Comparison of ENCODE assay signal across 19 cellular contexts in genomic region chr20:3919352-3919751, GRCh38. TPM values are rescaled to one million over a fixed set of nuclear protein-coding genes. Genes with fewer than 3 reads are reported as not detected.
DNase-seq lines count a peak whose midpoint lies in the region; ATAC-seq, FAIRE-seq and TF ChIP-seq lines count a peak whose summit lies in the region.
"Had no signal": no experiment of that assay in that cellular context is flagged by ENCODE, and none has a peak within 500 bp of the region (broad histone marks: within the 10 kb centered on the region; RNA-seq: fewer than 3 reads in every experiment).

No MANE protein-coding gene starts in this region.

- H3K4me3 ChIP-seq in A549 (no peak overlapping the region), adipocyte (ENCODE audit: low read length) (no peak overlapping the region), gastroesophageal sphincter (no peak overlapping the region), right cardiac atrium (ENCODE audit: low read length) (no peak overlapping the region)
- H3K4me3 ChIP-seq: pancreas, sigmoid colon had no signal

- H3K36me3 ChIP-seq in adipocyte (ENCODE audit: control insufficient read depth, insufficient read depth, low read length, severe bottlenecking) (peaks cover 59% of the 10 kb centered on the region), gastroesophageal sphincter (peaks cover 0 to 79% of the 10 kb centered on the region in 2 donors)

- POLR2A ChIA-PET in A549 (lab: Yijun Ruan, JAX): no interaction called here

- FAIRE-seq in A549 (lab: Jason Lieb, UNC): peak; percentile 18
- FAIRE-seq: GM12891, pancreas had no signal

- intact Hi-C loops in right cardiac atrium (cut with DNase I): no loop called here

- H3K27me3 ChIP-seq in adipocyte (replicated peaks; ENCODE audit: control insufficient read depth, insufficient read depth, low read length) (no peaks in the 10 kb centered on the region), gastroesophageal sphincter (no peaks in the 10 kb centered on the region), right cardiac atrium (ENCODE audit: control insufficient read depth, insufficient read depth) (no peaks in the 10 kb centered on the region)
- H3K27me3 ChIP-seq: pancreas, sigmoid colon had no signal

- TF ChIP-seq RAD21 in A549 (conservative IDR thresholded peaks at IDR 0.05 in 1 of 2, IDR thresholded peaks at IDR 0.05 in 1 of 2): no peak

- peaks cover 18% of the 10 kb centered on the region for H3K4me1 ChIP-seq in A549
- H3K4me1 ChIP-seq in adipocyte (ENCODE audit: control insufficient read depth, insufficient read depth, low read length): peaks cover 36% of the 10 kb centered on the region
- peaks cover 0 to 31% (median 0%) of the 10 kb centered on the region in 3 donors for H3K4me1 ChIP-seq in gastroesophageal sphincter
- peaks cover 10% of the 10 kb centered on the region for H3K4me1 ChIP-seq in right cardiac atrium (ENCODE audit: control insufficient read depth, insufficient read depth, low read length)

- TF ChIP-seq POLR2A in A549 (IDR thresholded peaks at IDR 0.05; ENCODE audit: low read length): no peak
- TF ChIP-seq POLR2A in gastroesophageal sphincter (IDR thresholded peaks at IDR 0.05): no peak

- no peaks in the 10 kb centered on the region for H3K9me3 ChIP-seq in A549
- no peaks in the 10 kb centered on the region for H3K9me3 ChIP-seq in adipocyte (ENCODE audit: control insufficient read depth, low read length)
- H3K9me3 ChIP-seq in gastroesophageal sphincter: no peaks in the 10 kb centered on the region
- H3K9me3 ChIP-seq in right cardiac atrium (ENCODE audit: control insufficient read depth, low read length): no peaks in the 10 kb centered on the region
- H3K9me3 ChIP-seq: pancreas, sigmoid colon had no signal

- WGBS in A549 (ENCODE audit: missing lambda C conversion rate): 93% methylated on average over 1 of the region's 1 CpG
- WGBS in gastroesophageal sphincter (ENCODE audit: low coverage in 1 of 2), 2 donors: 62 to 67% methylated on average over 1 of the region's 1 CpG
- WGBS in right cardiac atrium: 85% methylated on average over 1 of the region's 1 CpG

- H3K4me2 ChIP-seq in A549: no peak overlapping the region

- H3K27ac ChIP-seq in A549 (no peak overlapping the region), gastroesophageal sphincter (no peak overlapping the region), right cardiac atrium (ENCODE audit: low read length) (no peak overlapping the region)
- H3K27ac ChIP-seq: pancreas, sigmoid colon had no signal

- ATAC-seq in A549: no peak
- peak; percentile 58 for ATAC-seq in gastroesophageal sphincter
- no peak for ATAC-seq in right cardiac atrium
- no peak for ATAC-seq in HG02759 (IDR thresholded peaks at IDR 0.05; ENCODE audit: unreplicated experiment)
- ATAC-seq: left ventricle myocardium superior, pancreas had no signal

- no peak for TF ChIP-seq EP300 in A549 (IDR thresholded peaks at IDR 0.05)
- TF ChIP-seq EP300 in gastroesophageal sphincter (IDR thresholded peaks at IDR 0.05): no peak

- TF ChIP-seq CTCF in A549 (IDR thresholded peaks at IDR 0.05) (no peak), gastroesophageal sphincter (IDR thresholded peaks at IDR 0.05) (no peak)

- H3K9ac ChIP-seq in adipocyte (ENCODE audit: low read length): no peak overlapping the region

- CTCF ChIA-PET in A549 (lab: Yijun Ruan, JAX): interaction anchor here (1.4 kb wide), 1 partner anchor 208 kb away, joined by 5 read pairs; no protein-coding TSS in a partner anchor

- no peak for DNase-seq in A549 (ENCODE audit: low read depth in 1 of 2, low spot score in 1 of 2)
- peak; percentile 38 for DNase-seq in AG20443 (ENCODE audit: low spot score)
- DNase-seq in adipocyte (ENCODE audit: low read depth): peak; percentile 91
- DNase-seq in NCI-H1092 treated with DMSO at 0.1 percent for 48 hours (lab: John Stamatoyannopoulos, UW): no peak
- DNase-seq in T-helper 9 cell: no peak
- DNase-seq in right cardiac atrium: no peak
- DNase-seq: cortex of kidney; GF-D8; KG1; left ventricle myocardium superior; NCI-H1105 treated with DMSO at 0.1 percent for 48 hours; NCI-H526; pancreas; sigmoid colon; stimulated activated CD4-positive, alpha-beta T cell treated with anti-CD3 and anti-CD28 coated beads, Interleukin-1b, Interleukin-23, amount 100 ng/mL, for 48 hours; SW 1271 had no signal

TF ChIP-seq in A549, 52 proteins besides CTCF, POLR2A, EP300 and RAD21:
- TF ChIP-seq JUNB (IDR thresholded peaks at IDR 0.05) (no peak), FOSL2 (IDR thresholded peaks at IDR 0.05) (no peak), FOSL2 (CRISPR knock-in tag; IDR thresholded peaks at IDR 0.05) (no peak), HMGXB4 (CRISPR knock-in tag; IDR thresholded peaks at IDR 0.05; ENCODE audit: borderline replicate concordance) (no peak), RARB (CRISPR knock-in tag; IDR thresholded peaks at IDR 0.05) (no peak), MAX (IDR thresholded peaks at IDR 0.05) (no peak), ATOH8 (CRISPR knock-in tag; IDR thresholded peaks at IDR 0.05; ENCODE audit: low read depth) (no peak), SREBF2 (IDR thresholded peaks at IDR 0.05) (no peak), HOXB5 (CRISPR knock-in tag; IDR thresholded peaks at IDR 0.05) (no peak), CBX8 (IDR thresholded peaks at IDR 0.05) (no peak), MAFK (IDR thresholded peaks at IDR 0.05; ENCODE audit: partially characterized antibody) (no peak), HOXB13 (CRISPR knock-in tag; IDR thresholded peaks at IDR 0.05; ENCODE audit: low read depth) (no peak), USF2 (IDR thresholded peaks at IDR 0.05) (no peak), ZSCAN20 (CRISPR knock-in tag; IDR thresholded peaks at IDR 0.05) (no peak)

RNA-seq across cellular contexts. Expression of gene PANK2, which starts 30.2 kb away (rescaled TPM):
- 39.3 and 45.9 TPM in 2 replicates for polyA plus RNA-seq in A549 (2011; rRNA removed)
- 22.6 and 24.5 TPM in 2 replicates for polyA plus RNA-seq in A549 (2012; cell fraction: cytosol; rRNA removed)
- polyA plus RNA-seq in A549 (2012; cell fraction: nucleus; rRNA removed): 28.4 and 38.2 TPM in 2 replicates
- polyA plus RNA-seq in A549 (2017; fragmentation: RNase III; extraction: RNeasy Plus Mini Kit Qiagen cat#74134 plus additional on column Dnase treatment): 40.3 to 44.6 TPM (median 43.8 TPM) in 3 replicates
- polyA minus RNA-seq in A549 (2011; rRNA and poly(A)+ RNA removed): 35.8 and 40.1 TPM in 2 replicates
- 10 to 100 TPM; 49.0 to 58.1 (median 54.3) TPM for total RNA-seq in gastroesophageal sphincter
- 10 to 100 TPM; 22.1 to 24.4 (median 23.2) TPM for total RNA-seq in right cardiac atrium
- polyA plus RNA-seq in right cardiac atrium: 16.2 TPM

Comparison
In these comparisons a context has a peak if more than half of its experiments do, and no peak if none do; other contexts are left out.
1. DNase-seq: peak in AG20443 (single experiment) and adipocyte (single experiment); none in A549 (0 of 2), NCI-H1092 treated with DMSO at 0.1 percent for 48 hours (single experiment), T-helper 9 cell (single experiment) and right cardiac atrium (0 of 3).